Comparison of ENCODE assay signal across 17 cellular contexts in the genomic region with DNA sequence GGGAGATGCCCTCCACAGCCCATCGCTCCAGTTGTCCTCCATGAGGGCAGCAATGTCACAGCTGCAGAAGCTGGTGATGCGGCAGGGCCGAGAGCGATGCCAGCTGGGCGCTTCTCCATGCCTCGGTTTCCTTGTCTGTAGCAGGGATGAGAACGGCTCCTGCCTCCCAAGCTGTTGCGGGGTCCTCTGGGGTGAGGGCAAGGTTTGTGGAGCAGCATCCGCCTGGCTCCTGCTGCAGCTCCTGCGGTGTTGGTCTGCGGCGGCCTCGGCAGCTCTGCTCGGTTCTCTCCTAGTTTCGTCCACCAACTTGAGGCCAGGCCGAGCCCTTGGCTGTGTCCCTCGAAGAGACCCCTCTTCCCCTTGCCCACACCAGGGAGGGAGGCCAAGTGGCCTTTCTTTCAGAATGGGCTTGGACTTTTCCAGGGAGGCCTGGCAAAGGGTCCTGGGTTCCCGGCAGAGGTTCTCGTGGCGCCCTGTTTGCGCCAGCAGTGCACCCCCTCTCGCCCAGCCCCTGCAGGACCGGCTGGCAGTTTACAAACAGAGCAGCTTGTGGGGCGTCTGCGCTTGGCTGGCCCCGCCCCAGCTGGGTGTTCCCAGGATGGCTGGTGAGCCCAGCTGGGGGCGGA.
DNase-seq lines count a peak whose midpoint lies in the region; ATAC-seq and TF ChIP-seq lines count a peak whose summit lies in the region.
"Had no signal": no experiment of that assay in that cellular context is flagged by ENCODE, and none has a peak within 500 bp of the region (broad histone marks: within the 10 kb centered on the region; RNA-seq: fewer than 3 reads in every experiment).

No MANE protein-coding gene starts in this region.

- H3K27ac ChIP-seq in CD4-positive, alpha-beta T cell (ENCODE audit: low read depth, low read length): no peak overlapping the region
- H3K27ac ChIP-seq: SJSA1 had no signal

- H3K4me3 Mint-ChIP-seq in CD4-positive, alpha-beta T cell: no peak overlapping the region
- H3K4me3 Mint-ChIP-seq: CD14-positive monocyte had no signal

- POLR2A ChIA-PET in CD4-positive, alpha-beta T cell (lab: Charles Lee): no interaction called here

- H3K36me3 Mint-ChIP-seq in CD4-positive, alpha-beta T cell (ENCODE audit: low read depth): no peaks in the 10 kb centered on the region
- H3K36me3 Mint-ChIP-seq: CD14-positive monocyte had no signal

- H3K27ac Mint-ChIP-seq in CD4-positive, alpha-beta T cell: no peak overlapping the region
- H3K27ac Mint-ChIP-seq: CD14-positive monocyte had no signal

- TF ChIP-seq CTCF in CD4-positive, alpha-beta T cell (IDR thresholded peaks at IDR 0.05): no peak

- no peaks in the 10 kb centered on the region for H3K27me3 ChIP-seq in CD4-positive, alpha-beta T cell (ENCODE audit: control insufficient read depth, insufficient read depth, low read length)
- H3K27me3 ChIP-seq: SJSA1 had no signal

- H3K9me3 Mint-ChIP-seq in CD4-positive, alpha-beta T cell: no peaks in the 10 kb centered on the region
- H3K9me3 Mint-ChIP-seq: CD14-positive monocyte had no signal

- intact Hi-C loops in CD4-positive, alpha-beta T cell (cut with DNase I, micrococcal nuclease): no loop called here

- CTCF ChIA-PET in CD4-positive, alpha-beta T cell (lab: Charles Lee): no interaction called here

- no peaks in the 10 kb centered on the region for H3K9me3 ChIP-seq in CD4-positive, alpha-beta T cell (ENCODE audit: control insufficient read depth, low read length)
- H3K9me3 ChIP-seq: Caco-2, SJSA1 had no signal

- peaks cover 5% of the 10 kb centered on the region for H3K4me1 Mint-ChIP-seq in CD4-positive, alpha-beta T cell (ENCODE audit: low read depth)

- peaks cover 9% of the 10 kb centered on the region for H3K27me3 Mint-ChIP-seq in CD4-positive, alpha-beta T cell

- ATAC-seq in CD4-positive, alpha-beta T cell (ENCODE audit: poor library complexity): no peak
- no peak for ATAC-seq in GM18858 (IDR thresholded peaks at IDR 0.05; ENCODE audit: unreplicated experiment)

- DNase-seq in NCI-H82 (lab: John Stamatoyannopoulos, UW) (peak; percentile 23), NCI-H82 treated with DMSO at 0.1 percent for 48 hours (lab: John Stamatoyannopoulos, UW; ENCODE audit: unreplicated experiment) (no peak), NCI-H69 (lab: John Stamatoyannopoulos, UW) (peak; percentile 42), hypothalamus (lab: John Stamatoyannopoulos, UW) (peak in 35 of 51 donors; percentile 11 to 77 (median 50)), COR-L47 (lab: John Stamatoyannopoulos, UW) (no peak), foreskin melanocyte (no peak)
- DNase-seq in CD4-positive, alpha-beta T cell: no peak
- DNase-seq: Caco-2, DMS53, HCEC 1CT, KBM-7, NCI-H1436, NCI-H2081 treated with DMSO at 0.1 percent for 48 hours, NCI-H774 had no signal

Comparison
In these comparisons a context has a peak if more than half of its experiments do, and no peak if none do; other contexts are left out.
1. DNase-seq: peak in NCI-H82 (single experiment), NCI-H69 (single experiment) and hypothalamus (35 of 51); none in NCI-H82 treated with DMSO at 0.1 percent for 48 hours (single experiment), CD4-positive, alpha-beta T cell (0 of 10), COR-L47 (single experiment) and foreskin melanocyte (single experiment).